Comparison of ENCODE assay signal across 13 cellular contexts in the genomic region with DNA sequence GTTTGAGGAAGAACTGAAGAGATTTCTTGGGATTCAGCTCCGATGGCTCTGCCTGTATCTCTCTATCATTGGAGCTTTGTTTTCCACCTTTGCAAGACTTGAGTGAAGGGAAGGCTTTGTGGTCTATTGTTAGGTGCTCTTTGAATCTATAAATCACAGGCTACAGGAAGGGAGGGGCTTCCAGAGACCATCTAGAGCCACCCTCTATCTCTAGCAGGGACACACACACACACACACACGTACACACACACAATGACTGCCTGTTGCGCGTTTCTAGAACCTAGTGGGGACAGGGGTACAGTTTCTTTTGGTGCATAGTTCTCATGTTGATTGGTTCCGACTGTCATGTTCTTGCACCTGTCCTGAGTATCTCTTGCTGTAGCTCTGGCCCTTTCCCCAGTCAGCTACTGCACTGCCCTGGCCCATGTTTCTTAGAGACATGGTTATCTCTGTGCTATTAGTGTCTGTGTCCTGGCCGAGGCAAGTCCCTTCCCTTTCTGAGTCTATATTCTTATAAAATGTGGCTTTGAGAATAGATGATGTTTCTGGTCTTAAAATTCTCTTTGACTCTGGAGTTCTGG.
A peak's percentile ranks its signal among the peaks of the same experiment; 100 is the strongest.
DNase-seq lines count a peak whose midpoint lies in the region; ATAC-seq and TF ChIP-seq lines count a peak whose summit lies in the region.
"Had no signal": no experiment of that assay in that cellular context is flagged by ENCODE, and none has a peak within 500 bp of the region (broad histone marks: within the 10 kb centered on the region; RNA-seq: fewer than 3 reads in every experiment).

No MANE protein-coding gene starts in this region.

- H3K9me3 ChIP-seq in tibial artery = no peaks in the 10 kb centered on the region
- H3K9me3 ChIP-seq: MG63 had no signal

- H3K27ac ChIP-seq in tibial artery = no peak overlapping the region
- H3K27ac ChIP-seq: foreskin keratinocyte had no signal

- H3K4me3 Mint-ChIP-seq in activated CD4-positive, alpha-beta memory T cell treated with anti-CD3 and anti-CD28 coated beads for 36 hours = no peak overlapping the region
- H3K4me3 Mint-ChIP-seq in activated CD4-positive, alpha-beta memory T cell treated with anti-CD3 and anti-CD28 coated beads, Interleukin-2, amount 10 ng/mL, durations not matched to agents 7 days and 5 days = no peak overlapping the region
- H3K4me3 Mint-ChIP-seq in activated T-helper 17 cell treated with anti-CD3 and anti-CD28 coated beads, Interleukin-2, amount 50 U/mL, for 72 hours = peak overlapping the region; percentile 73
- H3K4me3 Mint-ChIP-seq in natural killer cell treated with Interleukin-12 subunit alpha and Interleukin-12 subunit beta and Interleukin-15 and Interleukin-18, amount 100 ng/mL, for 72 hours = peak overlapping the region; percentile 52

- CTCF ChIA-PET in activated CD4-positive, alpha-beta memory T cell treated with anti-CD3 and anti-CD28 coated beads for 36 hours (lab: Charles Lee) = interaction anchor here (0.7 to 2.6 kb wide), 7 partner anchors 35 to 157 kb away, joined by 3 to 29 read pairs (median 6); no protein-coding TSS in a partner anchor
- CTCF ChIA-PET in activated CD4-positive, alpha-beta memory T cell treated with anti-CD3 and anti-CD28 coated beads, Interleukin-2, amount 10 ng/mL, durations not matched to agents 7 days and 5 days (lab: Charles Lee) = interaction anchor here (0.5 to 2.6 kb wide), 8 partner anchors 14 to 632 kb away, joined by 3 to 19 read pairs (median 6); no protein-coding TSS in a partner anchor

- peaks cover 67% of the 10 kb centered on the region for H3K4me1 Mint-ChIP-seq in activated CD4-positive, alpha-beta memory T cell treated with anti-CD3 and anti-CD28 coated beads for 36 hours (ENCODE audit: low read depth)
- peaks cover 51% of the 10 kb centered on the region for H3K4me1 Mint-ChIP-seq in activated CD4-positive, alpha-beta memory T cell treated with anti-CD3 and anti-CD28 coated beads, Interleukin-2, amount 10 ng/mL, durations not matched to agents 7 days and 5 days
- H3K4me1 Mint-ChIP-seq in activated T-helper 17 cell treated with anti-CD3 and anti-CD28 coated beads, Interleukin-2, amount 50 U/mL, for 72 hours = peaks cover 44% of the 10 kb centered on the region
- H3K4me1 Mint-ChIP-seq in natural killer cell treated with Interleukin-12 subunit alpha and Interleukin-12 subunit beta and Interleukin-15 and Interleukin-18, amount 100 ng/mL, for 72 hours (ENCODE audit: low read depth in 2 of 2) = peaks cover 35 to 43% of the 10 kb centered on the region in 2 donors

- peak; percentile 16 for DNase-seq in activated CD4-positive, alpha-beta memory T cell treated with anti-CD3 and anti-CD28 coated beads for 36 hours
- no peak for DNase-seq in activated CD4-positive, alpha-beta memory T cell treated with anti-CD3 and anti-CD28 coated beads, Interleukin-2, amount 10 ng/mL, durations not matched to agents 7 days and 5 days
- peak; percentile 33 for DNase-seq in Jurkat, Clone E6-1 (ENCODE audit: low read depth, low spot score)
- no peak for DNase-seq in natural killer cell treated with Interleukin-12 subunit alpha and Interleukin-12 subunit beta and Interleukin-15 and Interleukin-18, amount 100 ng/mL, for 72 hours (ENCODE audit: low spot score)
- DNase-seq in SKM-1 (lab: John Stamatoyannopoulos, UW; ENCODE audit: unreplicated experiment) (no peak), tibial artery (no peak), NCI-H2196 treated with DMSO at 0.1 percent for 48 hours (lab: John Stamatoyannopoulos, UW; ENCODE audit: unreplicated experiment) (no peak)
- DNase-seq: foreskin keratinocyte, NCI-H226 had no signal

- no peak for TF ChIP-seq CTCF in tibial artery (IDR thresholded peaks at IDR 0.05)

- H3K4me3 ChIP-seq in Jurkat, Clone E6-1 (ENCODE audit: low read length) = no peak overlapping the region
- H3K4me3 ChIP-seq in tibial artery = no peak overlapping the region
- H3K4me3 ChIP-seq: MG63 had no signal

- H3K4me1 ChIP-seq in tibial artery = no peaks in the 10 kb centered on the region
- H3K4me1 ChIP-seq: foreskin keratinocyte had no signal

- intact Hi-C loops in activated CD4-positive, alpha-beta memory T cell treated with anti-CD3 and anti-CD28 coated beads for 36 hours (cut with micrococcal nuclease) = loop anchor here (2.0 to 5.0 kb wide), 4 partner anchors 20 to 130 kb away; no protein-coding TSS in a partner anchor
- intact Hi-C loops in tibial artery (cut with DNase I; ENCODE audit: low total_unique reads) = no loop called here

- H3K36me3 ChIP-seq in tibial artery = no peaks in the 10 kb centered on the region
- H3K36me3 ChIP-seq: MG63 had no signal

- POLR2A ChIA-PET in activated CD4-positive, alpha-beta memory T cell treated with anti-CD3 and anti-CD28 coated beads for 36 hours (lab: Charles Lee) = interaction anchor here (1.5 to 1.9 kb wide), 3 partner anchors 35 to 98 kb away, joined by 7 read pairs; no protein-coding TSS in a partner anchor
- POLR2A ChIA-PET in activated CD4-positive, alpha-beta memory T cell treated with anti-CD3 and anti-CD28 coated beads, Interleukin-2, amount 10 ng/mL, durations not matched to agents 7 days and 5 days (lab: Charles Lee) = interaction anchor here (1.1 to 2.7 kb wide), 15 partner anchors 9 to 142 kb away, joined by 3 to 28 read pairs (median 9); partner anchors contain the start of genes MAN1C1 and MTFR1L

- peak overlapping the region; percentile 69 for H3K27ac Mint-ChIP-seq in activated CD4-positive, alpha-beta memory T cell treated with anti-CD3 and anti-CD28 coated beads for 36 hours
- H3K27ac Mint-ChIP-seq in activated CD4-positive, alpha-beta memory T cell treated with anti-CD3 and anti-CD28 coated beads, Interleukin-2, amount 10 ng/mL, durations not matched to agents 7 days and 5 days = no peak overlapping the region
- H3K27ac Mint-ChIP-seq in activated T-helper 17 cell treated with anti-CD3 and anti-CD28 coated beads, Interleukin-2, amount 50 U/mL, for 72 hours = peak overlapping the region; percentile 84
- peak overlapping the region in 1 of 2 donors; percentile 20 for H3K27ac Mint-ChIP-seq in natural killer cell treated with Interleukin-12 subunit alpha and Interleukin-12 subunit beta and Interleukin-15 and Interleukin-18, amount 100 ng/mL, for 72 hours
- H3K27ac Mint-ChIP-seq: progenitor cell of endocrine pancreas had no signal

- peaks cover 3% of the 10 kb centered on the region for H3K36me3 Mint-ChIP-seq in activated CD4-positive, alpha-beta memory T cell treated with anti-CD3 and anti-CD28 coated beads for 36 hours
- peaks cover 35% of the 10 kb centered on the region for H3K36me3 Mint-ChIP-seq in activated CD4-positive, alpha-beta memory T cell treated with anti-CD3 and anti-CD28 coated beads, Interleukin-2, amount 10 ng/mL, durations not matched to agents 7 days and 5 days (ENCODE audit: low read depth)
- no peaks in the 10 kb centered on the region for H3K36me3 Mint-ChIP-seq in activated T-helper 17 cell treated with anti-CD3 and anti-CD28 coated beads, Interleukin-2, amount 50 U/mL, for 72 hours (ENCODE audit: low read depth)
- H3K36me3 Mint-ChIP-seq in natural killer cell treated with Interleukin-12 subunit alpha and Interleukin-12 subunit beta and Interleukin-15 and Interleukin-18, amount 100 ng/mL, for 72 hours = no peaks in the 10 kb centered on the region

- no peaks in the 10 kb centered on the region for H3K27me3 ChIP-seq in tibial artery

- H3K9me3 Mint-ChIP-seq in activated CD4-positive, alpha-beta memory T cell treated with anti-CD3 and anti-CD28 coated beads for 36 hours = no peaks in the 10 kb centered on the region
- no peaks in the 10 kb centered on the region for H3K9me3 Mint-ChIP-seq in activated CD4-positive, alpha-beta memory T cell treated with anti-CD3 and anti-CD28 coated beads, Interleukin-2, amount 10 ng/mL, durations not matched to agents 7 days and 5 days
- no peaks in the 10 kb centered on the region for H3K9me3 Mint-ChIP-seq in activated T-helper 17 cell treated with anti-CD3 and anti-CD28 coated beads, Interleukin-2, amount 50 U/mL, for 72 hours
- no peaks in the 10 kb centered on the region for H3K9me3 Mint-ChIP-seq in natural killer cell treated with Interleukin-12 subunit alpha and Interleukin-12 subunit beta and Interleukin-15 and Interleukin-18, amount 100 ng/mL, for 72 hours

- H3K27me3 Mint-ChIP-seq in activated CD4-positive, alpha-beta memory T cell treated with anti-CD3 and anti-CD28 coated beads for 36 hours = peaks cover 15% of the 10 kb centered on the region
- H3K27me3 Mint-ChIP-seq in activated CD4-positive, alpha-beta memory T cell treated with anti-CD3 and anti-CD28 coated beads, Interleukin-2, amount 10 ng/mL, durations not matched to agents 7 days and 5 days = peaks cover 80% of the 10 kb centered on the region
- peaks cover 17% of the 10 kb centered on the region for H3K27me3 Mint-ChIP-seq in activated T-helper 17 cell treated with anti-CD3 and anti-CD28 coated beads, Interleukin-2, amount 50 U/mL, for 72 hours
- peaks cover 24 to 30% of the 10 kb centered on the region in 2 donors for H3K27me3 Mint-ChIP-seq in natural killer cell treated with Interleukin-12 subunit alpha and Interleukin-12 subunit beta and Interleukin-15 and Interleukin-18, amount 100 ng/mL, for 72 hours

- no peak for ATAC-seq in activated T-helper 17 cell treated with anti-CD3 and anti-CD28 coated beads, Interleukin-2, amount 50 U/mL, for 72 hours (replicated peaks)
- no peak for ATAC-seq in natural killer cell treated with Interleukin-12 subunit alpha and Interleukin-12 subunit beta and Interleukin-15 and Interleukin-18, amount 100 ng/mL, for 72 hours
- ATAC-seq: foreskin keratinocyte, HCT116 had no signal

Comparison
In these comparisons a context has a peak if more than half of its experiments do, and no peak if none do; other contexts are left out.
1. DNase-seq: peak in activated CD4-positive, alpha-beta memory T cell treated with anti-CD3 and anti-CD28 coated beads for 36 hours (single experiment) and Jurkat, Clone E6-1 (single experiment); none in activated CD4-positive, alpha-beta memory T cell treated with anti-CD3 and anti-CD28 coated beads, Interleukin-2, amount 10 ng/mL, durations not matched to agents 7 days and 5 days (single experiment), natural killer cell treated with Interleukin-12 subunit alpha and Interleukin-12 subunit beta and Interleukin-15 and Interleukin-18, amount 100 ng/mL, for 72 hours (single experiment), SKM-1 (single experiment), tibial artery (0 of 2) and NCI-H2196 treated with DMSO at 0.1 percent for 48 hours (single experiment).
2. H3K4me3 Mint-ChIP-seq: peak in activated T-helper 17 cell treated with anti-CD3 and anti-CD28 coated beads, Interleukin-2, amount 50 U/mL, for 72 hours (single experiment) and natural killer cell treated with Interleukin-12 subunit alpha and Interleukin-12 subunit beta and Interleukin-15 and Interleukin-18, amount 100 ng/mL, for 72 hours (single experiment); none in activated CD4-positive, alpha-beta memory T cell treated with anti-CD3 and anti-CD28 coated beads for 36 hours (single experiment) and activated CD4-positive, alpha-beta memory T cell treated with anti-CD3 and anti-CD28 coated beads, Interleukin-2, amount 10 ng/mL, durations not matched to agents 7 days and 5 days (single experiment).